2 cellular contexts compared by ENCODE assay signal in genomic region chr5:143338658-143339366, GRCh38.
TF ChIP-seq lines count a peak whose summit lies in the region.

No MANE protein-coding gene starts in this region.

TF ChIP-seq in IMR-90, 13 proteins besides CTCF, POLR2A, EP300 and RAD21 (continued from another document):
- TF ChIP-seq RCOR1 (IDR thresholded peaks at IDR 0.05; ENCODE audit: insufficient replicate concordance, low read length) = no peak
- no peak for TF ChIP-seq NFE2L2 (IDR thresholded peaks at IDR 0.05; ENCODE audit: low read depth, low read length)
- no peak for TF ChIP-seq USF2 (IDR thresholded peaks at IDR 0.05; ENCODE audit: low read depth, low read length)
TF ChIP-seq in IMR-90: peak in this region for 1.

TF ChIP-seq in H1, 55 proteins besides CTCF, POLR2A, EP300 and RAD21 (continued from another document):
- TF ChIP-seq JUND (IDR thresholded peaks at IDR 0.05; ENCODE audit: low read length) (no peak), MAX (IDR thresholded peaks at IDR 0.05) (no peak), CTBP2 (IDR thresholded peaks at IDR 0.05; ENCODE audit: borderline replicate concordance, insufficient read depth, insufficient read length, low read length) (no peak), BACH1 (IDR thresholded peaks at IDR 0.05; ENCODE audit: low read length) (no peak), E2F6 (IDR thresholded peaks at IDR 0.05) (no peak), KDM4A (IDR thresholded peaks at IDR 0.05; ENCODE audit: low read depth, low read length, severe bottlenecking) (no peak), BRCA1 (IDR thresholded peaks at IDR 0.05; ENCODE audit: low read depth, low read length) (no peak), CHD2 (IDR thresholded peaks at IDR 0.05; ENCODE audit: low read length) (no peak), RNF2 (IDR thresholded peaks at IDR 0.05; ENCODE audit: borderline replicate concordance, low read depth, low read length, missing control alignments, poor library complexity, severe bottlenecking) (no peak)
